12 cellular contexts compared by ENCODE assay signal in genomic region chr13:27617801-27618411, GRCh38. TPM values are rescaled to one million over a fixed set of nuclear protein-coding genes. Genes with fewer than 3 reads are reported as not detected.
DNase-seq lines count a peak whose midpoint lies in the region; ATAC-seq, FAIRE-seq and TF ChIP-seq lines count a peak whose summit lies in the region.
"Had no signal": no experiment of that assay in that cellular context is flagged by ENCODE, and none has a peak within 500 bp of the region (broad histone marks: within the 10 kb centered on the region; RNA-seq: fewer than 3 reads in every experiment).

No MANE protein-coding gene starts in this region.

- WGBS in pancreas, 2 donors: 16 to 17% methylated on average over 3 of the region's 3 CpGs

- H3K9me2 ChIP-seq in PC-3 (replicated peaks; ENCODE audit: low read length): no peaks in the 10 kb centered on the region

- H2AFZ ChIP-seq in DND-41 (ENCODE audit: low read depth, low read length) (no peak overlapping the region), PC-3 (ENCODE audit: low read length) (no peak overlapping the region)

- CTCF ChIA-PET in PC-3 (lab: Charles Lee): no interaction called here

- H3F3A ChIP-seq in PC-3 (ENCODE audit: low read length, unreplicated experiment): no peaks in the 10 kb centered on the region

- H4K20me1 ChIP-seq in DND-41 (ENCODE audit: insufficient read depth, low read length) (peaks cover 34% of the 10 kb centered on the region; the same call in 1 of the 2 replicates), PC-3 (ENCODE audit: low read length) (peaks cover 18% of the 10 kb centered on the region)

- no peak for FAIRE-seq in pancreas (lab: Jason Lieb, UNC)
- FAIRE-seq: small intestine had no signal

- H3K36me3 ChIP-seq in DND-41 (ENCODE audit: insufficient read depth, low read length): peaks cover 2% of the 10 kb centered on the region
- H3K36me3 ChIP-seq in PC-3 (ENCODE audit: low read depth, low read length): peaks cover 18% of the 10 kb centered on the region
- no peaks in the 10 kb centered on the region for H3K36me3 ChIP-seq in pancreas

- H3K4me2 ChIP-seq in DND-41 (ENCODE audit: insufficient read depth, low read length) (peak overlapping the region; percentile 95), PC-3 (ENCODE audit: low read length) (peak overlapping the region; percentile 93)

- intact Hi-C loops in PC-3 (cut with micrococcal nuclease) (loop anchor here (5.0 kb wide), 2 partner anchors 61 to 86 kb away; no protein-coding TSS in a partner anchor), pancreas (cut with DNase I) (no loop called here)

- H3K9ac ChIP-seq in DND-41 (ENCODE audit: low read depth, low read length) (no peak overlapping the region), PC-3 (ENCODE audit: low read length) (no peak overlapping the region)

- H3K27ac ChIP-seq in DND-41 (ENCODE audit: low read length) (no peak overlapping the region), PC-3 (ENCODE audit: low read length) (no peak overlapping the region), epithelial cell of prostate (peak overlapping the region; percentile 99), pancreas (peak overlapping the region; percentile 48 to 99 (median 98))
- H3K27ac ChIP-seq: SJSA1 had no signal

- H3K9me3 ChIP-seq in DND-41 (ENCODE audit: insufficient read depth, low read length, severe bottlenecking) (no peaks in the 10 kb centered on the region), PC-3 (ENCODE audit: low read length) (no peaks in the 10 kb centered on the region), pancreas (no peaks in the 10 kb centered on the region)
- H3K9me3 ChIP-seq: gastrocnemius medialis, SJSA1 had no signal

- H3K4me3 ChIP-seq in DND-41 (ENCODE audit: low read depth in 1 of 2, low read length in 2 of 2): peak overlapping the region in 1 of 2 experiments; percentile 86; a peak in 1 of 4 replicates
- H3K4me3 ChIP-seq in PC-3 (ENCODE audit: low read length): peak overlapping the region; percentile 94
- peak overlapping the region in 2 of 4 donors; percentile 86 to 93 for H3K4me3 ChIP-seq in pancreas
- H3K4me3 ChIP-seq: SJSA1 had no signal

- H3K27me3 ChIP-seq in DND-41 (ENCODE audit: insufficient read depth, low read length, poor library complexity) (no peaks in the 10 kb centered on the region), PC-3 (ENCODE audit: low read length) (no peaks in the 10 kb centered on the region), pancreas (no peaks in the 10 kb centered on the region)
- H3K27me3 ChIP-seq: gastrocnemius medialis, SJSA1 had no signal

- TF ChIP-seq CTCF in DND-41 (IDR thresholded peaks at IDR 0.05; ENCODE audit: borderline replicate concordance, extremely low read depth, low read length, poor library complexity, severe bottlenecking): no peak
- no peak for TF ChIP-seq CTCF in PC-3 (conservative IDR thresholded peaks at IDR 0.05; ENCODE audit: low read depth, low read length)
- no peak for TF ChIP-seq CTCF in pancreas (IDR thresholded peaks at IDR 0.05)

- H3K79me2 ChIP-seq in DND-41 (ENCODE audit: insufficient read depth, low read length) (peaks cover 94% of the 10 kb centered on the region), PC-3 (ENCODE audit: low read length) (peaks cover 80% of the 10 kb centered on the region)

- no TSS peak for BruUV-seq in PC-3 (replicated peaks; lab: Mats Ljungman, UMichigan)

- DNase-seq in DND-41: no peak
- peak; percentile 54 for DNase-seq in PC-3
- DNase-seq in epithelial cell of prostate (ENCODE audit: low read depth, low spot score): peak; percentile 70
- DNase-seq in pancreas: peak in 1 of 6 donors; percentile 39
- no peak for DNase-seq in NCI-H82 treated with DMSO at 0.1 percent for 48 hours (lab: John Stamatoyannopoulos, UW; ENCODE audit: unreplicated experiment)
- DNase-seq in NCI-H1092 (lab: John Stamatoyannopoulos, UW): no peak
- no peak for DNase-seq in stimulated activated naive CD4-positive, alpha-beta T cell (lab: John Stamatoyannopoulos, UW)
- DNase-seq: dermis blood vessel endothelial cell, gastrocnemius medialis, NCI-H1694 treated with DMSO at 0.1 percent for 48 hours, small intestine had no signal

- ATAC-seq in DND-41 (ENCODE audit: insufficient read depth, low read depth) (no peak), PC-3 (no peak), pancreas (peak in 1 of 4 donors; percentile 3)
- ATAC-seq: gastrocnemius medialis had no signal

- POLR2A ChIA-PET in PC-3 (lab: Charles Lee; ENCODE audit: unreplicated experiment): no interaction called here

- H3K4me1 ChIP-seq in DND-41 (ENCODE audit: insufficient read depth, low read length) (peaks cover 45% of the 10 kb centered on the region), PC-3 (ENCODE audit: insufficient read depth, low read length) (peaks cover 22% of the 10 kb centered on the region), pancreas (peaks cover 30 to 31% (median 31%) of the 10 kb centered on the region in 3 donors)

RNA-seq across cellular contexts. Expression of gene LNX2, which starts 2.4 kb away (rescaled TPM):
- total RNA-seq in PC-3 (2014; rRNA removed) (5.8 and 6.0 TPM in 2 replicates), pancreas (10 to 100 TPM; 11.3 to 18.9 (median 15.0) TPM)
- polyA plus RNA-seq in pancreas: 10 to 100 TPM in 1 of 2 donors, 1 to 10 TPM in 1; 4.9 to 10.1 TPM

RNA-seq across cellular contexts. Expression of gene POLR1D, which starts 3.8 kb away (rescaled TPM):
- total RNA-seq in PC-3 (2014; rRNA removed): 97.2 and 97.9 TPM in 2 replicates
- total RNA-seq in pancreas: 100 to 1,000 TPM; 107 to 147 (median 139) TPM
- 100 to 1,000 TPM in 1 of 2 donors, 10 to 100 TPM in 1; 98.7 to 161 TPM for polyA plus RNA-seq in pancreas

Comparison
In these comparisons a context has a peak if more than half of its experiments do, and no peak if none do; other contexts are left out.
1. DNase-seq: peak in PC-3 (single experiment) and epithelial cell of prostate (single experiment); none in DND-41 (single experiment), NCI-H82 treated with DMSO at 0.1 percent for 48 hours (single experiment), NCI-H1092 (single experiment) and stimulated activated naive CD4-positive, alpha-beta T cell (0 of 6).
2. H3K27ac ChIP-seq: peak in epithelial cell of prostate (single experiment) and pancreas (4 of 4); none in DND-41 (single experiment) and PC-3 (single experiment).